1 cellular context compared by ENCODE assay signal in the genomic region with DNA sequence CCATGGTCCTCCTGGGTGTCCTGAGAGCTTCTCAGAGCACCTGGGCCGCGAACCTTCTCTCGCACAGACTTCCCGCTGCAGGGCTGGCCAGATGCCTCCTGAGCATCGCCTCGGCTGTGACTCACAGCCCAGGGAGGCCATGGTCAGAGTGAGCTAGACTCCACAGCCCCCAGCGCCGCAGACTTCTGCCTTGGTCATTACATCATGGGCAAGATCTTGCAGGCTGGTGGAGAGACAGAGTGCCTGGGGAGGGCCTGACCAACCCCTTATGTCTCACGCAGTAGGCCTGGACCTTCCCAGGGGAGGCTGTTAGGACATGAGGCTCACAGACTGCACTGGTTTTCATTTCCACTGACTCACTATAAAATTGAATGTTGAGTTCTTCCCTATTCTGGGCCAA.
TF ChIP-seq lines count a peak whose summit lies in the region.

No MANE protein-coding gene starts in this region.

TF ChIP-seq in IMR-90, 13 proteins besides CTCF, POLR2A, EP300 and RAD21 (continued from another document):
- TF ChIP-seq RCOR1 (IDR thresholded peaks at IDR 0.05; ENCODE audit: insufficient replicate concordance, low read length) (no peak), MAZ (IDR thresholded peaks at IDR 0.05; ENCODE audit: borderline replicate concordance, low read depth, low read length) (peak; percentile 63; the same call in 1 of the 2 replicates)
TF ChIP-seq in IMR-90: peak in this region for 3.
